Comparison of ENCODE assay signal across 8 cellular contexts in genomic region chr22:29308148-29308790, GRCh38. TPM values are rescaled to one million over a fixed set of nuclear protein-coding genes. Genes with fewer than 3 reads are reported as not detected.
A peak's percentile ranks its signal among the peaks of the same experiment; 100 is the strongest.
DNase-seq lines count a peak whose midpoint lies in the region; ATAC-seq and TF ChIP-seq lines count a peak whose summit lies in the region.

No MANE protein-coding gene starts in this region.

- H3K4me1 ChIP-seq in BLaER1: peaks cover 67% of the 10 kb centered on the region
- H3K4me1 ChIP-seq in Loucy (ENCODE audit: insufficient read depth, low read length, poor library complexity, severe bottlenecking): peaks cover 31% of the 10 kb centered on the region
- peaks cover 20% of the 10 kb centered on the region for H3K4me1 ChIP-seq in ovary (ENCODE audit: insufficient read depth)

- intact Hi-C loops in ovary (cut with DNase I): no loop called here

- no peak for TF ChIP-seq CTCF in Loucy (conservative IDR thresholded peaks at IDR 0.05; ENCODE audit: low read length)
- TF ChIP-seq CTCF in ovary (IDR thresholded peaks at IDR 0.05): no peak

- 73% methylated on average over 49 to 50 of the region's 50 CpGs for WGBS in ovary, 3 donors

- H3K27ac ChIP-seq in BLaER1: no peak overlapping the region
- H3K27ac ChIP-seq in epithelial cell of prostate: peak overlapping the region; percentile 12
- peak overlapping the region in 1 of 2 donors; percentile 46 for H3K27ac ChIP-seq in ovary

- peak overlapping the region; percentile 67 for H2AFZ ChIP-seq in Loucy (ENCODE audit: low read length)

- no peaks in the 10 kb centered on the region for H3K36me3 ChIP-seq in BLaER1
- H3K36me3 ChIP-seq in Loucy (ENCODE audit: insufficient read depth, low read length): no peaks in the 10 kb centered on the region
- H3K36me3 ChIP-seq in ovary: no peaks in the 10 kb centered on the region

- H3K9me2 ChIP-seq in Loucy (replicated peaks; ENCODE audit: low read depth, low read length): no peaks in the 10 kb centered on the region

- peaks cover 30% of the 10 kb centered on the region for H4K20me1 ChIP-seq in BLaER1
- H4K20me1 ChIP-seq in Loucy (ENCODE audit: insufficient read depth, low read length, poor library complexity, severe bottlenecking): no peaks in the 10 kb centered on the region

- H3K79me2 ChIP-seq in Loucy (ENCODE audit: insufficient read depth, low read length): no peaks in the 10 kb centered on the region

- ATAC-seq in GM18519 (IDR thresholded peaks at IDR 0.05; ENCODE audit: low FRiP score, unreplicated experiment): no peak

- H3K4me3 ChIP-seq in BLaER1: no peak overlapping the region
- peak overlapping the region; percentile 90 for H3K4me3 ChIP-seq in Loucy (ENCODE audit: low read length, poor library complexity, severe bottlenecking)
- peak overlapping the region; percentile 80 for H3K4me3 ChIP-seq in ovary

- H3K27me3 ChIP-seq in BLaER1 (peaks cover 55% of the 10 kb centered on the region), Loucy (ENCODE audit: insufficient read depth, low read length, poor library complexity, severe bottlenecking) (no peaks in the 10 kb centered on the region), ovary (no peaks in the 10 kb centered on the region)

- H3K4me2 ChIP-seq in BLaER1 (peak overlapping the region; percentile 71), Loucy (ENCODE audit: low read depth, low read length, poor library complexity, severe bottlenecking) (peak overlapping the region; percentile 91)

- no peaks in the 10 kb centered on the region for H3K9me3 ChIP-seq in BLaER1
- no peaks in the 10 kb centered on the region for H3K9me3 ChIP-seq in Loucy (ENCODE audit: insufficient read depth, low read depth, low read length)
- H3K9me3 ChIP-seq in ovary: no peaks in the 10 kb centered on the region

- no peaks in the 10 kb centered on the region; the same call in 1 of the 2 replicates for H3F3A ChIP-seq in Loucy (ENCODE audit: low read depth)

- TF ChIP-seq EP300 in ovary (IDR thresholded peaks at IDR 0.05): no peak

- no peak for DNase-seq in epithelial cell of prostate (ENCODE audit: low read depth, low spot score)
- peak in 2 of 5 donors; percentile 46 to 54 for DNase-seq in ovary
- no peak for DNase-seq in activated T-cell treated with anti-CD3 and anti-CD28 coated beads, Interleukin-2, amount 50 U/mL, for 1 hour
- DNase-seq in NCI-H2107 treated with DMSO at 0.1 percent for 48 hours (lab: John Stamatoyannopoulos, UW; ENCODE audit: unreplicated experiment): no peak
- no peak for DNase-seq in superior temporal gyrus (ENCODE audit: extremely low spot score)

- TF ChIP-seq POLR2A in ovary (IDR thresholded peaks at IDR 0.05): no peak

- H3K9ac ChIP-seq in BLaER1 (no peak overlapping the region), Loucy (ENCODE audit: low read depth, low read length, poor library complexity, severe bottlenecking) (peak overlapping the region; percentile 75)

RNA-seq across cellular contexts. Expression of gene GAS2L1, which starts 1.8 kb away (rescaled TPM):
- 10 to 100 TPM in 4 of 7 donors, 1 to 10 TPM in 3; 6.2 to 21.0 (median 12.5) TPM for total RNA-seq in ovary
- polyA plus RNA-seq in ovary: 1 to 10 TPM; 2.1 to 9.8 TPM

RNA-seq across cellular contexts. Expression of gene RASL10A, which starts 7.2 kb away (rescaled TPM):
- under 1 TPM in 4 of 7 donors, not detected in 3; 0.22 to 0.53 (median 0.41) TPM for total RNA-seq in ovary
- polyA plus RNA-seq in ovary: under 1 TPM; 0.30 to 0.45 TPM

RNA-seq across cellular contexts. Expression of gene EWSR1, which starts 40.2 kb away (rescaled TPM):
- total RNA-seq in ovary: 100 to 1,000 TPM; 127 to 191 (median 170) TPM
- 100 to 1,000 TPM; 136 to 175 TPM for polyA plus RNA-seq in ovary

RNA-seq across cellular contexts. Expression of gene RHBDD3, which starts 40.5 kb away (rescaled TPM):
- total RNA-seq in ovary: 10 to 100 TPM; 16.9 to 26.8 (median 19.4) TPM
- polyA plus RNA-seq in ovary: 10 to 100 TPM in 1 of 2 donors, 1 to 10 TPM in 1; 4.2 to 22.5 TPM
